Comparison of ENCODE assay signal across 26 cellular contexts in the genomic region with DNA sequence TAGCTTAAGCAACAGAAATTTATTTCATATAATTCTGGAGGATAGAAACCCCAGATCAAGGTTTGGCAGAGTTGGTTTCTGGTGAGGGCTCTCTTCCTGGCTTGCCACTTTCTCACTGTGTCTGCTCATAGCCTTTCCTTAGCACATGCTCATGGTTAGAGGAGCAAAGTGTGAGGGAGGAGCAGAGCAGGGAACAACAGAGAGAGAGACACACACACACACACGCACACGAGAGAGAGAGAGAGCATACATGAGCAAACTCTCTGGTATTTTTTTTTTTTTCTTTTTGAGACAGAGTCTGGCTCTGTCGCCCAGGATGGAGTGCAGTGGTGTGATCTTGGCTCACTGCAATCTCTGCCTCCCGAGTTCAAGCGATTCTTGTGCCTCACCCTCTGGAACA.
"Had no signal": no experiment of that assay in that cellular context is flagged by ENCODE, and none has a peak within 500 bp of the region (broad histone marks: within the 10 kb centered on the region; RNA-seq: fewer than 3 reads in every experiment).

No MANE protein-coding gene starts in this region.

- ATAC-seq: activated CD8-positive, alpha-beta memory T cell treated with anti-CD3 and anti-CD28 coated beads, Interleukin-2, amount 10 ng/mL, durations not matched to agents 7 days and 5 days; activated CD8-positive, alpha-beta T cell treated with anti-CD3 and anti-CD28 coated beads for 36 hours; activated naive CD8-positive, alpha-beta T cell treated with anti-CD3 and anti-CD28 coated beads, Interleukin-2, amount 50 U/mL, for 24 hours; effector memory CD8-positive, alpha-beta T cell; natural killer cell; stimulated activated naive CD8-positive, alpha-beta T cell treated with anti-CD3 and anti-CD28 coated beads, Interleukin-15, Interleukin-2, amounts not matched to agents 100 U/mL and 50 U/mL, for 24 hours; T-cell had no signal

- H3K27ac Mint-ChIP-seq: activated CD4-positive, alpha-beta T cell treated with anti-CD3 and anti-CD28 coated beads, Interleukin-2, amount 10 ng/mL, durations not matched to agents 7 days and 5 days; activated CD8-positive, alpha-beta memory T cell treated with anti-CD3 and anti-CD28 coated beads, Interleukin-2, amount 10 ng/mL, durations not matched to agents 7 days and 5 days; activated CD8-positive, alpha-beta T cell treated with anti-CD3 and anti-CD28 coated beads for 36 hours; activated naive CD8-positive, alpha-beta T cell treated with anti-CD3 and anti-CD28 coated beads, Interleukin-2, amount 50 U/mL, for 24 hours; activated T-helper 1 cell treated with anti-CD3 and anti-CD28 coated beads, Interleukin-12 subunit alpha, Interleukin-12 subunit beta, Interleukin-2, Interleukin-4 antibody, amounts not matched to agents 30 ng/mL and 10 ng/mL and 1 ng/mL, durations not matched to agents 14 hours and 24 hours and 36 hours; natural killer cell; progenitor cell of endocrine pancreas; T-cell; T-helper 2 cell treated with Interferon-gamma antibody and Interleukin-4, amounts not matched to agents 5 μg/mL and 100 μg/mL, for 36 hours had no signal

- DNase-seq: activated CD4-positive, alpha-beta T cell treated with anti-CD3 and anti-CD28 coated beads, Interleukin-2, amount 10 ng/mL, durations not matched to agents 7 days and 5 days; activated CD4-positive, CD25-positive, alpha-beta regulatory T cell treated with anti-CD3 and anti-CD28 coated beads, Interleukin-2, amount 50 U/mL, for 72 hours; activated CD8-positive, alpha-beta memory T cell treated with anti-CD3 and anti-CD28 coated beads, Interleukin-2, amount 10 ng/mL, durations not matched to agents 7 days and 5 days; activated CD8-positive, alpha-beta T cell treated with anti-CD3 and anti-CD28 coated beads for 36 hours; activated gamma-delta T cell; activated naive CD4-positive, alpha-beta T cell treated with anti-CD3 and anti-CD28 coated beads, Interleukin-2, amount 50 U/mL, for 16 hours; activated naive CD8-positive, alpha-beta T cell treated with anti-CD3 and anti-CD28 coated beads, Interleukin-2, amount 50 U/mL, for 24 hours; activated T-cell treated with anti-CD3 and anti-CD28 coated beads for 4 hours; aorta; brain microvascular endothelial cell; caudate nucleus; effector memory CD8-positive, alpha-beta T cell; left ventricle myocardium inferior; midbrain; natural killer cell; retina; sigmoid colon; stimulated activated CD4-positive, alpha-beta T cell treated with anti-CD3 and anti-CD28 coated beads, Interleukin-2, amount 100 ng/mL, for 48 hours; stimulated activated naive CD8-positive, alpha-beta T cell treated with anti-CD3 and anti-CD28 coated beads, Interleukin-15, Interleukin-2, amounts not matched to agents 100 U/mL and 50 U/mL, for 24 hours; T-cell; thyroid gland; WERI-Rb-1 had no signal

- H3K4me3 ChIP-seq: esophagus muscularis mucosa, left ventricle myocardium inferior, sigmoid colon, thyroid gland had no signal

- H3K9me3 Mint-ChIP-seq: activated CD4-positive, alpha-beta T cell treated with anti-CD3 and anti-CD28 coated beads, Interleukin-2, amount 10 ng/mL, durations not matched to agents 7 days and 5 days; activated CD8-positive, alpha-beta T cell treated with anti-CD3 and anti-CD28 coated beads for 36 hours; activated naive CD8-positive, alpha-beta T cell treated with anti-CD3 and anti-CD28 coated beads, Interleukin-2, amount 50 U/mL, for 24 hours; activated T-helper 1 cell treated with anti-CD3 and anti-CD28 coated beads, Interleukin-12 subunit alpha, Interleukin-12 subunit beta, Interleukin-2, Interleukin-4 antibody, amounts not matched to agents 30 ng/mL and 10 ng/mL and 1 ng/mL, durations not matched to agents 14 hours and 24 hours and 36 hours; effector memory CD8-positive, alpha-beta T cell; natural killer cell; T-cell; T-helper 2 cell treated with Interferon-gamma antibody and Interleukin-4, amounts not matched to agents 5 μg/mL and 100 μg/mL, for 36 hours had no signal

- H3K27me3 Mint-ChIP-seq: activated CD4-positive, alpha-beta T cell treated with anti-CD3 and anti-CD28 coated beads, Interleukin-2, amount 10 ng/mL, durations not matched to agents 7 days and 5 days; activated CD8-positive, alpha-beta T cell treated with anti-CD3 and anti-CD28 coated beads for 36 hours; activated naive CD8-positive, alpha-beta T cell treated with anti-CD3 and anti-CD28 coated beads, Interleukin-2, amount 50 U/mL, for 24 hours; effector memory CD8-positive, alpha-beta T cell; progenitor cell of endocrine pancreas; T-cell had no signal

- H3K36me3 Mint-ChIP-seq: activated CD8-positive, alpha-beta memory T cell treated with anti-CD3 and anti-CD28 coated beads, Interleukin-2, amount 10 ng/mL, durations not matched to agents 7 days and 5 days; natural killer cell; T-cell had no signal

- H3K4me3 Mint-ChIP-seq: activated CD4-positive, alpha-beta T cell treated with anti-CD3 and anti-CD28 coated beads, Interleukin-2, amount 10 ng/mL, durations not matched to agents 7 days and 5 days; activated CD8-positive, alpha-beta memory T cell treated with anti-CD3 and anti-CD28 coated beads, Interleukin-2, amount 10 ng/mL, durations not matched to agents 7 days and 5 days; activated CD8-positive, alpha-beta T cell treated with anti-CD3 and anti-CD28 coated beads for 36 hours; activated naive CD8-positive, alpha-beta T cell treated with anti-CD3 and anti-CD28 coated beads, Interleukin-2, amount 50 U/mL, for 24 hours; activated T-helper 1 cell treated with anti-CD3 and anti-CD28 coated beads, Interleukin-12 subunit alpha, Interleukin-12 subunit beta, Interleukin-2, Interleukin-4 antibody, amounts not matched to agents 30 ng/mL and 10 ng/mL and 1 ng/mL, durations not matched to agents 14 hours and 24 hours and 36 hours; effector memory CD8-positive, alpha-beta T cell; natural killer cell; T-cell; T-helper 2 cell treated with Interferon-gamma antibody and Interleukin-4, amounts not matched to agents 5 μg/mL and 100 μg/mL, for 36 hours had no signal
